31 cellular contexts compared by ENCODE assay signal in the genomic region with DNA sequence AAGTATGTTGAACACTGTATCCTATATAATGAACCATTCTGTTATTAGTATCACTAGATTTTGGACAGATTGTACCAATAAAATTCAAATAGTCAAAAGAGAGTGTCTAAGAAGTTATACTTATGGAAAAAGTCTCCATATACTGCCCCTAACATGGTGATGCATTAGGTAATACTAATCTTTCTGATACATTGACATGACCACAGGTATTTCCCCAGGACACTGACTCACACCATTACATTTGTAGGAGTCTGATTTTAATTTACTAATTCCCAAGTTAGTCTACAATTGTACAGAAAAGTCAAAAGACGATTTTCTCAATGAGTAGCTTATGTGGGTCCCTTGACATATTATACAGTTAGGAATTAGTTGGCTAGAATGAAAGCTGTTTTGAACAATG.
"Had no signal": no experiment of that assay in that cellular context is flagged by ENCODE, and none has a peak within 500 bp of the region (broad histone marks: within the 10 kb centered on the region; RNA-seq: fewer than 3 reads in every experiment).

No MANE protein-coding gene starts in this region.

- H3K4me1 Mint-ChIP-seq: activated CD4-positive, alpha-beta T cell treated with anti-CD3 and anti-CD28 coated beads for 36 hours; activated CD4-positive, alpha-beta T cell treated with anti-CD3 and anti-CD28 coated beads, Interleukin-2, amount 10 ng/mL, durations not matched to agents 24 days and 14 days; activated CD8-positive, alpha-beta memory T cell treated with anti-CD3 and anti-CD28 coated beads, Interleukin-2, amount 10 ng/mL, durations not matched to agents 7 days and 5 days; activated naive CD4-positive, alpha-beta T cell treated with anti-CD3 and anti-CD28 coated beads, Interleukin-2, amount 50 U/mL, for 24 hours; activated naive CD8-positive, alpha-beta T cell treated with anti-CD3 and anti-CD28 coated beads for 36 hours; activated naive CD8-positive, alpha-beta T cell treated with anti-CD3 and anti-CD28 coated beads, Interleukin-2, amount 50 U/mL, for 24 hours had no signal

- H3K27ac Mint-ChIP-seq: activated CD4-positive, alpha-beta memory T cell treated with anti-CD3 and anti-CD28 coated beads for 36 hours; activated CD4-positive, alpha-beta T cell treated with anti-CD3 and anti-CD28 coated beads for 36 hours; activated CD4-positive, alpha-beta T cell treated with anti-CD3 and anti-CD28 coated beads, Interleukin-2, amount 10 ng/mL, durations not matched to agents 24 days and 14 days; activated CD8-positive, alpha-beta memory T cell treated with anti-CD3 and anti-CD28 coated beads, Interleukin-2, amount 10 ng/mL, durations not matched to agents 7 days and 5 days; activated CD8-positive, alpha-beta T cell treated with anti-CD3 and anti-CD28 coated beads, Interleukin-2, amount 10 ng/mL, durations not matched to agents 7 days and 5 days; activated naive CD4-positive, alpha-beta T cell treated with anti-CD3 and anti-CD28 coated beads for 36 hours; activated naive CD4-positive, alpha-beta T cell treated with anti-CD3 and anti-CD28 coated beads, Interleukin-2, amount 50 U/mL, for 24 hours; activated naive CD8-positive, alpha-beta T cell treated with anti-CD3 and anti-CD28 coated beads for 36 hours; activated naive CD8-positive, alpha-beta T cell treated with anti-CD3 and anti-CD28 coated beads, Interleukin-2, amount 50 U/mL, for 24 hours; activated T-helper 1 cell treated with anti-CD3 and anti-CD28 coated beads, Interleukin-12 subunit alpha, Interleukin-12 subunit beta, Interleukin-2, Interleukin-4 antibody, amounts not matched to agents 30 ng/mL and 10 ng/mL and 1 ng/mL, durations not matched to agents 14 hours and 24 hours and 36 hours; activated T-helper 2 cell treated with anti-CD3 and anti-CD28 coated beads, Interferon-gamma antibody, Interleukin-2, Interleukin-4, amounts not matched to agents 10 μg/mL and 5 μg/mL and 100 μg/mL, durations not matched to agents 14 hours and 24 hours and 36 hours had no signal

- DNase-seq: activated CD4-positive, alpha-beta memory T cell treated with anti-CD3 and anti-CD28 coated beads for 36 hours; activated CD4-positive, alpha-beta T cell treated with anti-CD3 and anti-CD28 coated beads for 36 hours; activated CD4-positive, alpha-beta T cell treated with anti-CD3 and anti-CD28 coated beads, Interleukin-2, amount 10 ng/mL, durations not matched to agents 24 days and 14 days; activated CD4-positive, CD25-positive, alpha-beta regulatory T cell; activated CD4-positive, CD25-positive, alpha-beta regulatory T cell treated with anti-CD3 and anti-CD28 coated beads, Interleukin-2, amount 50 U/mL, for 72 hours; activated CD8-positive, alpha-beta memory T cell treated with anti-CD3 and anti-CD28 coated beads, Interleukin-2, amount 10 ng/mL, durations not matched to agents 7 days and 5 days; activated CD8-positive, alpha-beta memory T cell treated with anti-CD3 and anti-CD28 coated beads, Interleukin-2, amount 50 U/mL, for 4 hours; activated CD8-positive, alpha-beta T cell treated with anti-CD3 and anti-CD28 coated beads, Interleukin-2, amount 10 ng/mL, durations not matched to agents 7 days and 5 days; activated effector memory CD4-positive, alpha-beta T cell treated with anti-CD3 and anti-CD28 coated beads, Interleukin-2, amount 50 U/mL, for 16 hours; activated naive CD4-positive, alpha-beta T cell treated with anti-CD3 and anti-CD28 coated beads for 36 hours; activated naive CD8-positive, alpha-beta T cell treated with anti-CD3 and anti-CD28 coated beads for 36 hours; activated naive CD8-positive, alpha-beta T cell treated with anti-CD3 and anti-CD28 coated beads, Interleukin-2, amount 50 U/mL, for 24 hours; activated T-cell treated with anti-CD3 and anti-CD28 coated beads, Interleukin-2, amount 50 U/mL, for 1 hour; activated T-cell treated with anti-CD3 and anti-CD28 coated beads, Interleukin-2, amount 50 U/mL, for 48 hours; adrenal gland; amygdala; aorta; body of pancreas; central memory CD4-positive, alpha-beta T cell; cerebellar nuclear complex; colonic mucosa; effector CD8-positive, alpha-beta T cell; foreskin melanocyte; head of caudate nucleus; T-helper 2 cell had no signal

- H3K36me3 Mint-ChIP-seq: activated CD4-positive, alpha-beta memory T cell treated with anti-CD3 and anti-CD28 coated beads for 36 hours; activated CD8-positive, alpha-beta memory T cell treated with anti-CD3 and anti-CD28 coated beads, Interleukin-2, amount 10 ng/mL, durations not matched to agents 7 days and 5 days; activated naive CD4-positive, alpha-beta T cell treated with anti-CD3 and anti-CD28 coated beads, Interleukin-2, amount 50 U/mL, for 24 hours; activated naive CD8-positive, alpha-beta T cell treated with anti-CD3 and anti-CD28 coated beads for 36 hours had no signal

- H3K4me1 ChIP-seq: adrenal gland, body of pancreas, colonic mucosa, gastroesophageal sphincter had no signal

- H3K27me3 ChIP-seq: adrenal gland, body of pancreas, cardiac muscle cell, colonic mucosa, gastroesophageal sphincter had no signal

- H3K27me3 Mint-ChIP-seq: activated CD4-positive, alpha-beta memory T cell treated with anti-CD3 and anti-CD28 coated beads for 36 hours; activated CD4-positive, alpha-beta T cell treated with anti-CD3 and anti-CD28 coated beads for 36 hours; activated CD4-positive, alpha-beta T cell treated with anti-CD3 and anti-CD28 coated beads, Interleukin-2, amount 10 ng/mL, durations not matched to agents 24 days and 14 days; activated CD8-positive, alpha-beta memory T cell treated with anti-CD3 and anti-CD28 coated beads, Interleukin-2, amount 10 ng/mL, durations not matched to agents 7 days and 5 days; activated naive CD4-positive, alpha-beta T cell treated with anti-CD3 and anti-CD28 coated beads, Interleukin-2, amount 50 U/mL, for 24 hours; activated naive CD8-positive, alpha-beta T cell treated with anti-CD3 and anti-CD28 coated beads for 36 hours; activated naive CD8-positive, alpha-beta T cell treated with anti-CD3 and anti-CD28 coated beads, Interleukin-2, amount 50 U/mL, for 24 hours had no signal

- ATAC-seq: activated CD4-positive, alpha-beta T cell treated with anti-CD3 and anti-CD28 coated beads for 36 hours; activated CD8-positive, alpha-beta memory T cell treated with anti-CD3 and anti-CD28 coated beads, Interleukin-2, amount 10 ng/mL, durations not matched to agents 7 days and 5 days; activated CD8-positive, alpha-beta T cell treated with anti-CD3 and anti-CD28 coated beads, Interleukin-2, amount 10 ng/mL, durations not matched to agents 7 days and 5 days; activated naive CD8-positive, alpha-beta T cell treated with anti-CD3 and anti-CD28 coated beads, Interleukin-2, amount 50 U/mL, for 24 hours; body of pancreas; esophagus mucosa; gastroesophageal sphincter had no signal

- H3K4me3 Mint-ChIP-seq: activated CD4-positive, alpha-beta memory T cell treated with anti-CD3 and anti-CD28 coated beads for 36 hours; activated CD4-positive, alpha-beta T cell treated with anti-CD3 and anti-CD28 coated beads for 36 hours; activated CD4-positive, alpha-beta T cell treated with anti-CD3 and anti-CD28 coated beads, Interleukin-2, amount 10 ng/mL, durations not matched to agents 24 days and 14 days; activated CD8-positive, alpha-beta memory T cell treated with anti-CD3 and anti-CD28 coated beads, Interleukin-2, amount 10 ng/mL, durations not matched to agents 7 days and 5 days; activated CD8-positive, alpha-beta T cell treated with anti-CD3 and anti-CD28 coated beads, Interleukin-2, amount 10 ng/mL, durations not matched to agents 7 days and 5 days; activated naive CD4-positive, alpha-beta T cell treated with anti-CD3 and anti-CD28 coated beads for 36 hours; activated naive CD4-positive, alpha-beta T cell treated with anti-CD3 and anti-CD28 coated beads, Interleukin-2, amount 50 U/mL, for 24 hours; activated naive CD8-positive, alpha-beta T cell treated with anti-CD3 and anti-CD28 coated beads for 36 hours; activated naive CD8-positive, alpha-beta T cell treated with anti-CD3 and anti-CD28 coated beads, Interleukin-2, amount 50 U/mL, for 24 hours; activated T-helper 1 cell treated with anti-CD3 and anti-CD28 coated beads, Interleukin-12 subunit alpha, Interleukin-12 subunit beta, Interleukin-2, Interleukin-4 antibody, amounts not matched to agents 30 ng/mL and 10 ng/mL and 1 ng/mL, durations not matched to agents 14 hours and 24 hours and 36 hours had no signal

- H3K9me3 Mint-ChIP-seq: activated CD4-positive, alpha-beta T cell treated with anti-CD3 and anti-CD28 coated beads, Interleukin-2, amount 10 ng/mL, durations not matched to agents 24 days and 14 days; activated T-helper 1 cell treated with anti-CD3 and anti-CD28 coated beads, Interleukin-12 subunit alpha, Interleukin-12 subunit beta, Interleukin-2, Interleukin-4 antibody, amounts not matched to agents 30 ng/mL and 10 ng/mL and 1 ng/mL, durations not matched to agents 14 hours and 24 hours and 36 hours; activated T-helper 2 cell treated with anti-CD3 and anti-CD28 coated beads, Interferon-gamma antibody, Interleukin-2, Interleukin-4, amounts not matched to agents 10 μg/mL and 5 μg/mL and 100 μg/mL, durations not matched to agents 14 hours and 24 hours and 36 hours had no signal

- H3K27ac ChIP-seq: adrenal gland, body of pancreas, cardiac muscle cell, colonic mucosa, gastroesophageal sphincter had no signal

- H3K9me3 ChIP-seq: adrenal gland, body of pancreas, colonic mucosa, gastroesophageal sphincter had no signal

- H3K36me3 ChIP-seq: adrenal gland, cardiac muscle cell, colonic mucosa, gastroesophageal sphincter had no signal

- H3K4me3 ChIP-seq: adrenal gland, body of pancreas, cardiac muscle cell, colonic mucosa, gastroesophageal sphincter had no signal
